16 cellular contexts compared by ENCODE assay signal in the genomic region with DNA sequence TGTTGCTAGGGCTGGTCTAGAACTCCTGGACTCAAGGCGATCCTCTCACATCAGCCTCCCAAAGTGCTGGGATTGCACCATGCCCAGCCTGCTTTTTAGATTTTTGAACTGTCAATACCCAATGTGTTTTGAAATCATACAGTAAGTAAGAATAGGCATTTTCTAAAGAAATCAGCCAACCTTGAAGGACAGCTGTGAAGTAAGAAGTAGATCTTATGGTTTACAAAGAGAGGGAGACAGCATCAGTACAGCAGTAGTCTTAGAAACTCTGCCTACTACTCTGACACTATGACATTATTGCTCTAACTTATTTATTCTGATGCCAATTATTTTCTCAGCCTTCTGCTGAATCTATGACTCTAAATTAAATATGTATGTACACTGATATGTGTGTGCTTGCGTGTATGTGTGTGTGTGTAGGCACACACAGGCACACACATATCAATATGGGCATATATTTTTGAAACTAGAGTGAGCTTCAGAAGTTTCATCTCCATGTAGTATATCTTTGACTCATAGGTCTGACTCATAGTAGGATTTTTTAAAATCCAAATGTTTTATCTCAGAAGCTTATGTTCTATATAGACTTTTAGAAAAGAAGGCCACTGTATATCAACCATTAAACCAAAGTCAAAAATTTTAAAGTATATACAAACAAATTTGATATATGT.
A peak's percentile ranks its signal among the peaks of the same experiment; 100 is the strongest.
DNase-seq lines count a peak whose midpoint lies in the region; ATAC-seq and TF ChIP-seq lines count a peak whose summit lies in the region.
"Had no signal": no experiment of that assay in that cellular context is flagged by ENCODE, and none has a peak within 500 bp of the region (broad histone marks: within the 10 kb centered on the region; RNA-seq: fewer than 3 reads in every experiment).

No MANE protein-coding gene starts in this region.

- TF ChIP-seq POLR2A in right lobe of liver (IDR thresholded peaks at IDR 0.05) = no peak

- H3K9me3 ChIP-seq in smooth muscle cell (replicated peaks; ENCODE audit: low read depth) (no peaks in the 10 kb centered on the region), right lobe of liver (no peaks in the 10 kb centered on the region)
- no peaks in the 10 kb centered on the region for H3K9me3 ChIP-seq in effector memory CD4-positive, alpha-beta T cell (ENCODE audit: control insufficient read depth, low read length)
- H3K9me3 ChIP-seq: Caco-2, tibial artery had no signal

- DNase-seq in foreskin keratinocyte = peak in 1 of 2 donors; percentile 10
- no peak for DNase-seq in smooth muscle cell (lab: John Stamatoyannopoulos, UW; ENCODE audit: unreplicated experiment)
- no peak for DNase-seq in effector memory CD4-positive, alpha-beta T cell
- DNase-seq in right lobe of liver = no peak
- DNase-seq in Right ventricle myocardium inferior (ENCODE audit: missing footprints) = no peak
- DNase-seq: Caco-2, endodermal cell, left cardiac atrium, NCI-H1436 treated with DMSO at 0.1 percent for 48 hours, tibial artery had no signal

- H4K20me1 ChIP-seq in smooth muscle cell (ENCODE audit: low read depth) = no peaks in the 10 kb centered on the region

- H3K36me3 ChIP-seq in smooth muscle cell (ENCODE audit: low read depth) = no peaks in the 10 kb centered on the region
- H3K36me3 ChIP-seq in effector memory CD4-positive, alpha-beta T cell (ENCODE audit: control insufficient read depth, insufficient read depth, low read length) = no peaks in the 10 kb centered on the region
- H3K36me3 ChIP-seq in right lobe of liver = no peaks in the 10 kb centered on the region
- H3K36me3 ChIP-seq: tibial artery had no signal

- intact Hi-C loops in right lobe of liver (cut with DNase I) (no loop called here), Right ventricle myocardium inferior (cut with DNase I) (no loop called here)

- H3K4me3 ChIP-seq in smooth muscle cell (no peak overlapping the region), right lobe of liver (no peak overlapping the region)
- no peak overlapping the region for H3K4me3 ChIP-seq in effector memory CD4-positive, alpha-beta T cell (ENCODE audit: insufficient read depth, low read depth, low read length, poor library complexity, severe bottlenecking)
- H3K4me3 ChIP-seq: tibial artery had no signal

- H3K27me3 ChIP-seq in foreskin keratinocyte = peaks cover 2% of the 10 kb centered on the region
- no peaks in the 10 kb centered on the region for H3K27me3 ChIP-seq in smooth muscle cell (ENCODE audit: low read depth)
- H3K27me3 ChIP-seq in effector memory CD4-positive, alpha-beta T cell (replicated peaks; ENCODE audit: control insufficient read depth, insufficient read depth, low read length, poor library complexity, severe bottlenecking) = no peaks in the 10 kb centered on the region
- H3K27me3 ChIP-seq in right lobe of liver = no peaks in the 10 kb centered on the region
- H3K27me3 ChIP-seq: tibial artery had no signal

- no peak overlapping the region for H3K9ac ChIP-seq in smooth muscle cell (ENCODE audit: low read depth)

- no peak for TF ChIP-seq CTCF in foreskin keratinocyte (conservative IDR thresholded peaks at IDR 0.05)
- no peak for TF ChIP-seq CTCF in smooth muscle cell (IDR thresholded peaks at IDR 0.05; ENCODE audit: borderline replicate concordance, insufficient read depth, poor library complexity, severe bottlenecking)
- TF ChIP-seq CTCF in right lobe of liver (IDR thresholded peaks at IDR 0.05) = no peak

- H3K4me1 ChIP-seq in foreskin keratinocyte = no peaks in the 10 kb centered on the region
- H3K4me1 ChIP-seq in smooth muscle cell (ENCODE audit: low read depth) = no peaks in the 10 kb centered on the region
- H3K4me1 ChIP-seq in effector memory CD4-positive, alpha-beta T cell (ENCODE audit: control insufficient read depth, insufficient read depth, low read length, poor library complexity, severe bottlenecking) = no peaks in the 10 kb centered on the region
- H3K4me1 ChIP-seq in right lobe of liver = no peaks in the 10 kb centered on the region
- H3K4me1 ChIP-seq: Caco-2, tibial artery had no signal

- no peaks in the 10 kb centered on the region for H3K79me2 ChIP-seq in smooth muscle cell (ENCODE audit: low read depth)

- no peak overlapping the region for H3K4me2 ChIP-seq in smooth muscle cell

- ATAC-seq in GM18907 (IDR thresholded peaks at IDR 0.05; ENCODE audit: unreplicated experiment) (peak; percentile 54), GM21737 (IDR thresholded peaks at IDR 0.05; ENCODE audit: unreplicated experiment) (peak; percentile 76), HG03135 (IDR thresholded peaks at IDR 0.05; ENCODE audit: unreplicated experiment) (peak; percentile 52), foreskin keratinocyte (peak; percentile 61), right lobe of liver (no peak), Right ventricle myocardium inferior (no peak)
- ATAC-seq: activated CD4-positive, CD25-positive, alpha-beta regulatory T cell treated with anti-CD3 and anti-CD28 coated beads, Interleukin-2, amount 50 U/mL, for 24 hours; HCT116; HepG2; left cardiac atrium had no signal

- H2AFZ ChIP-seq in smooth muscle cell (ENCODE audit: low read depth) = no peak overlapping the region

- H3K27ac ChIP-seq in foreskin keratinocyte = no peak overlapping the region
- H3K27ac ChIP-seq in smooth muscle cell (ENCODE audit: low read depth) = no peak overlapping the region
- H3K27ac ChIP-seq in effector memory CD4-positive, alpha-beta T cell (ENCODE audit: insufficient read depth, low read length, poor library complexity, severe bottlenecking) = no peak overlapping the region
- H3K27ac ChIP-seq in right lobe of liver = no peak overlapping the region
- H3K27ac ChIP-seq: tibial artery had no signal

- no peaks in the 10 kb centered on the region for H3F3A ChIP-seq in smooth muscle cell (ENCODE audit: low read depth)

- WGBS in smooth muscle cell (ENCODE audit: low lambda C conversion rate) = 50% methylated on average over 2 of the region's 2 CpGs
- 63% methylated on average over 2 of the region's 2 CpGs for WGBS in right lobe of liver (ENCODE audit: insufficient coverage, low coverage, low lambda C conversion rate, missing lambda C conversion rate)

Comparison
In these comparisons a context has a peak if more than half of its experiments do, and no peak if none do; other contexts are left out.
1. ATAC-seq: peak in GM18907 (single experiment), GM21737 (single experiment), HG03135 (single experiment) and foreskin keratinocyte (single experiment); none in right lobe of liver (0 of 4) and Right ventricle myocardium inferior (single experiment).